ENCODE assay signal across 1 cellular context in the genomic region with DNA sequence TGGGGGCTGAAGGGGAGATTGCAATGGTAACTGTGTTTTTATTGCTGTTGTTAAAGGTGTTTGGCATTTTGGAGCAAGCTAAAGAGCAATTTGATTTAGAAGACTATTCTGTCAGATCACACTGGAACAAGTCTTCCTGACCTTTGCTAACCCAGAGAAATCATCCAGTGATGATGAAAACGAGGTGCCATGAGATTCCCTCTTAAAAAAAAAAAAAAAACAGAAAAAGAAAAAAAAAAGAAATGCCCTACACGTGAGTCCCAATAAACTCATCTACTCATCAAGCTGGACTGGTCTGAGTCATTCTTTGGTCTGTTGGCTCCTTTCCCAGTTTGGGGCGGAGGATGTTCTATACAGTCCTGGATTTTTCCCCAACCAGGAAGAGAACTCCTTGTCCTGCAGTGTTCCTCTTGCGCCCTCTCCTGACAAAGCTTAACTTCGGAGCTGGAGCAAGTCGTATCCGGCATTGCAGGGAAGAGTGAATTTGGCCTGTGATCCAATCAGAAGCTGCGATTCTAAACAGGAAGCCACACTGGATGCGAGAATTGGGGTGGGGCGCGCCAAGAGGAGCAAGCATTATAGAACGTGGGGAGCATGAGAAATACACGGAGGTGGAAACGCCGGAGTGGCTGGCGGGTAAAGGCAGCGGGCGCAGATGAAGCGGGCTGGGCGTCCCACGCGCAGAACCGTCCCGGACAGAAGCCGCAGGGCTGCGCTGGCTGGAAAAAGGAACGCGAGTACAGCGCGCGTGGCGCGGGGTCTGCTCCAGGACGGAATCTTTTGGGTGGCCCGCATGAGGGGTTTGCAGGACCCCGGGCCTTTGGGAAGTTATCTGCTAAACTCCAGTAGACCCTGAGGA.
A peak's percentile ranks its signal among the peaks of the same experiment; 100 is the strongest.
TF ChIP-seq lines count a peak whose summit lies in the region.

No MANE protein-coding gene starts in this region.

TF ChIP-seq in WTC11, 78 proteins besides CTCF, POLR2A, EP300 and RAD21 (continued from another document):
- TF ChIP-seq, protein P1, sequence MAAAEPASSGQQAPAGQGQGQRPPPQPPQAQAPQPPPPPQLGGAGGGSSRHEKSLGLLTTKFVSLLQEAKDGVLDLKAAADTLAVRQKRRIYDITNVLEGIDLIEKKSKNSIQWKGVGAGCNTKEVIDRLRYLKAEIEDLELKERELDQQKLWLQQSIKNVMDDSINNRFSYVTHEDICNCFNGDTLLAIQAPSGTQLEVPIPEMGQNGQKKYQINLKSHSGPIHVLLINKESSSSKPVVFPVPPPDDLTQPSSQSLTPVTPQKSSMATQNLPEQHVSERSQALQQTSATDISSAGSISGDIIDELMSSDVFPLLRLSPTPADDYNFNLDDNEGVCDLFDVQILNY (CRISPR knock-in tag; IDR thresholded peaks at IDR 0.05) = no peak
- TF ChIP-seq MYBL2 (CRISPR knock-in tag; IDR thresholded peaks at IDR 0.05) (no peak), NR3C1 (CRISPR knock-in tag; conservative IDR thresholded peaks at IDR 0.05; ENCODE audit: low read depth) (no peak), HMGA2 (CRISPR knock-in tag; IDR thresholded peaks at IDR 0.05) (no peak), ETV6 (CRISPR knock-in tag; IDR thresholded peaks at IDR 0.05) (peak; percentile 70), ATF1 (CRISPR knock-in tag; IDR thresholded peaks at IDR 0.05) (no peak), TP53 (CRISPR knock-in tag; IDR thresholded peaks at IDR 0.05) (no peak), GRHL2 (CRISPR knock-in tag; IDR thresholded peaks at IDR 0.05; ENCODE audit: insufficient replicate concordance, severe bottlenecking) (no peak), CREB1 (CRISPR knock-in tag; IDR thresholded peaks at IDR 0.05) (no peak), NFYB (CRISPR knock-in tag; conservative IDR thresholded peaks at IDR 0.05; ENCODE audit: low read depth) (no peak), ZNF232 (CRISPR knock-in tag; IDR thresholded peaks at IDR 0.05) (no peak), ZNF219 (CRISPR knock-in tag; IDR thresholded peaks at IDR 0.05; ENCODE audit: borderline replicate concordance) (no peak), CBFB (CRISPR knock-in tag; IDR thresholded peaks at IDR 0.05; ENCODE audit: low read depth) (no peak), SP1 (CRISPR knock-in tag; conservative IDR thresholded peaks at IDR 0.05) (peak; percentile 60; the same call in 1 of the 2 replicates)
- TF ChIP-seq, protein P2, sequence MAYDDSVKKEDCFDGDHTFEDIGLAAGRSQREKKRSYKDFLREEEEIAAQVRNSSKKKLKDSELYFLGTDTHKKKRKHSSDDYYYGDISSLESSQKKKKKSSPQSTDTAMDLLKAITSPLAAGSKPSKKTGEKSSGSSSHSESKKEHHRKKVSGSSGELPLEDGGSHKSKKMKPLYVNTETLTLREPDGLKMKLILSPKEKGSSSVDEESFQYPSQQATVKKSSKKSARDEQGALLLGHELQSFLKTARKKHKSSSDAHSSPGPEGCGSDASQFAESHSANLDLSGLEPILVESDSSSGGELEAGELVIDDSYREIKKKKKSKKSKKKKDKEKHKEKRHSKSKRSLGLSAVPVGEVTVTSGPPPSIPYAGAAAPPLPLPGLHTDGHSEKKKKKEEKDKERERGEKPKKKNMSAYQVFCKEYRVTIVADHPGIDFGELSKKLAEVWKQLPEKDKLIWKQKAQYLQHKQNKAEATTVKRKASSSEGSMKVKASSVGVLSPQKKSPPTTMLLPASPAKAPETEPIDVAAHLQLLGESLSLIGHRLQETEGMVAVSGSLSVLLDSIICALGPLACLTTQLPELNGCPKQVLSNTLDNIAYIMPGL (CRISPR knock-in tag; IDR thresholded peaks at IDR 0.05) = no peak
- TF ChIP-seq, protein P3, sequence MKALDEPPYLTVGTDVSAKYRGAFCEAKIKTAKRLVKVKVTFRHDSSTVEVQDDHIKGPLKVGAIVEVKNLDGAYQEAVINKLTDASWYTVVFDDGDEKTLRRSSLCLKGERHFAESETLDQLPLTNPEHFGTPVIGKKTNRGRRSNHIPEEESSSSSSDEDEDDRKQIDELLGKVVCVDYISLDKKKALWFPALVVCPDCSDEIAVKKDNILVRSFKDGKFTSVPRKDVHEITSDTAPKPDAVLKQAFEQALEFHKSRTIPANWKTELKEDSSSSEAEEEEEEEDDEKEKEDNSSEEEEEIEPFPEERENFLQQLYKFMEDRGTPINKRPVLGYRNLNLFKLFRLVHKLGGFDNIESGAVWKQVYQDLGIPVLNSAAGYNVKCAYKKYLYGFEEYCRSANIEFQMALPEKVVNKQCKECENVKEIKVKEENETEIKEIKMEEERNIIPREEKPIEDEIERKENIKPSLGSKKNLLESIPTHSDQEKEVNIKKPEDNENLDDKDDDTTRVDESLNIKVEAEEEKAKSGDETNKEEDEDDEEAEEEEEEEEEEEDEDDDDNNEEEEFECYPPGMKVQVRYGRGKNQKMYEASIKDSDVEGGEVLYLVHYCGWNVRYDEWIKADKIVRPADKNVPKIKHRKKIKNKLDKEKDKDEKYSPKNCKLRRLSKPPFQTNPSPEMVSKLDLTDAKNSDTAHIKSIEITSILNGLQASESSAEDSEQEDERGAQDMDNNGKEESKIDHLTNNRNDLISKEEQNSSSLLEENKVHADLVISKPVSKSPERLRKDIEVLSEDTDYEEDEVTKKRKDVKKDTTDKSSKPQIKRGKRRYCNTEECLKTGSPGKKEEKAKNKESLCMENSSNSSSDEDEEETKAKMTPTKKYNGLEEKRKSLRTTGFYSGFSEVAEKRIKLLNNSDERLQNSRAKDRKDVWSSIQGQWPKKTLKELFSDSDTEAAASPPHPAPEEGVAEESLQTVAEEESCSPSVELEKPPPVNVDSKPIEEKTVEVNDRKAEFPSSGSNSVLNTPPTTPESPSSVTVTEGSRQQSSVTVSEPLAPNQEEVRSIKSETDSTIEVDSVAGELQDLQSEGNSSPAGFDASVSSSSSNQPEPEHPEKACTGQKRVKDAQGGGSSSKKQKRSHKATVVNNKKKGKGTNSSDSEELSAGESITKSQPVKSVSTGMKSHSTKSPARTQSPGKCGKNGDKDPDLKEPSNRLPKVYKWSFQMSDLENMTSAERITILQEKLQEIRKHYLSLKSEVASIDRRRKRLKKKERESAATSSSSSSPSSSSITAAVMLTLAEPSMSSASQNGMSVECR (CRISPR knock-in tag; IDR thresholded peaks at IDR 0.05; ENCODE audit: borderline replicate concordance) = no peak
- TF ChIP-seq, protein P4, sequence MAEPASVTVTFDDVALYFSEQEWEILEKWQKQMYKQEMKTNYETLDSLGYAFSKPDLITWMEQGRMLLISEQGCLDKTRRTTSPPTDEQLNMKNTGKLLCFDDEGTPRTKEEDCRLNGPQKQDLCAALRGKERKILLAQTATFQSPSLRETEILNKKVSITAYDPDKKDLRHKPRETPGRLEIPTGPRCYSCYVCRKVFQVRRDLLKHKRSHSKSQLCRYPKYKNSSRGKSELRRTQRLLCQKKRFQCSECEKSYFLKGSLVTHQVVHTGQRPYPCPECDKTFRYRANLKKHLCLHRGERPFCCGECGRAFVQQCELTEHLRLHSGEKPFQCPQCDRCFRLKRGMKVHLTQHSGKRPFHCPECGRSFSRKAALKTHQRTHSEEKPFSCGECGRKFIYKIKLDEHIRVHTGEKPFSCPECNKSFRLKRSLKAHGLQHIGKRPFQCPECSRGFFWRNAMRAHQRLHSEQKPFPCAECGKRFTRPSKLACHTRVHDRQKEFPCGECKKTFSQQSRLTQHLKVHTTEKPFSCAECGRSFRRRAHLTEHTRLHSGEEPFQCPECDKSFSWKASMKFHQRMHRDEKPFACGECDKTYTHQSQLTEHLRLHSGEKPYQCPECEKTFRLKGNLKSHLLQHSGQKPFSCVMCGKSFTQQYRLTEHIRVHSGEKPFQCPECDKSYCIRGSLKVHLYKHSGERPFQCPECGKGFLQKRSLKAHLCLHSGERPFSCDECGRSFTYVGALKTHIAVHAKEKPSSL (CRISPR knock-in tag; conservative IDR thresholded peaks at IDR 0.05) = no peak
- TF ChIP-seq, protein P5, sequence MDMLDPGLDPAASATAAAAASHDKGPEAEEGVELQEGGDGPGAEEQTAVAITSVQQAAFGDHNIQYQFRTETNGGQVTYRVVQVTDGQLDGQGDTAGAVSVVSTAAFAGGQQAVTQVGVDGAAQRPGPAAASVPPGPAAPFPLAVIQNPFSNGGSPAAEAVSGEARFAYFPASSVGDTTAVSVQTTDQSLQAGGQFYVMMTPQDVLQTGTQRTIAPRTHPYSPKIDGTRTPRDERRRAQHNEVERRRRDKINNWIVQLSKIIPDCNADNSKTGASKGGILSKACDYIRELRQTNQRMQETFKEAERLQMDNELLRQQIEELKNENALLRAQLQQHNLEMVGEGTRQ (CRISPR knock-in tag; IDR thresholded peaks at IDR 0.05) = no peak
- TF ChIP-seq, protein P6, sequence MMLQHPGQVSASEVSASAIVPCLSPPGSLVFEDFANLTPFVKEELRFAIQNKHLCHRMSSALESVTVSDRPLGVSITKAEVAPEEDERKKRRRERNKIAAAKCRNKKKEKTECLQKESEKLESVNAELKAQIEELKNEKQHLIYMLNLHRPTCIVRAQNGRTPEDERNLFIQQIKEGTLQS (CRISPR knock-in tag; conservative IDR thresholded peaks at IDR 0.05) = no peak
- TF ChIP-seq, protein P7, sequence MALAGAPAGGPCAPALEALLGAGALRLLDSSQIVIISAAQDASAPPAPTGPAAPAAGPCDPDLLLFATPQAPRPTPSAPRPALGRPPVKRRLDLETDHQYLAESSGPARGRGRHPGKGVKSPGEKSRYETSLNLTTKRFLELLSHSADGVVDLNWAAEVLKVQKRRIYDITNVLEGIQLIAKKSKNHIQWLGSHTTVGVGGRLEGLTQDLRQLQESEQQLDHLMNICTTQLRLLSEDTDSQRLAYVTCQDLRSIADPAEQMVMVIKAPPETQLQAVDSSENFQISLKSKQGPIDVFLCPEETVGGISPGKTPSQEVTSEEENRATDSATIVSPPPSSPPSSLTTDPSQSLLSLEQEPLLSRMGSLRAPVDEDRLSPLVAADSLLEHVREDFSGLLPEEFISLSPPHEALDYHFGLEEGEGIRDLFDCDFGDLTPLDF (CRISPR knock-in tag; IDR thresholded peaks at IDR 0.05) = no peak
- TF ChIP-seq, protein P8, sequence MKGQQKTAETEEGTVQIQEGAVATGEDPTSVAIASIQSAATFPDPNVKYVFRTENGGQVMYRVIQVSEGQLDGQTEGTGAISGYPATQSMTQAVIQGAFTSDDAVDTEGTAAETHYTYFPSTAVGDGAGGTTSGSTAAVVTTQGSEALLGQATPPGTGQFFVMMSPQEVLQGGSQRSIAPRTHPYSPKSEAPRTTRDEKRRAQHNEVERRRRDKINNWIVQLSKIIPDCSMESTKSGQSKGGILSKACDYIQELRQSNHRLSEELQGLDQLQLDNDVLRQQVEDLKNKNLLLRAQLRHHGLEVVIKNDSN (CRISPR knock-in tag; IDR thresholded peaks at IDR 0.05) = no peak
- TF ChIP-seq, protein P9, sequence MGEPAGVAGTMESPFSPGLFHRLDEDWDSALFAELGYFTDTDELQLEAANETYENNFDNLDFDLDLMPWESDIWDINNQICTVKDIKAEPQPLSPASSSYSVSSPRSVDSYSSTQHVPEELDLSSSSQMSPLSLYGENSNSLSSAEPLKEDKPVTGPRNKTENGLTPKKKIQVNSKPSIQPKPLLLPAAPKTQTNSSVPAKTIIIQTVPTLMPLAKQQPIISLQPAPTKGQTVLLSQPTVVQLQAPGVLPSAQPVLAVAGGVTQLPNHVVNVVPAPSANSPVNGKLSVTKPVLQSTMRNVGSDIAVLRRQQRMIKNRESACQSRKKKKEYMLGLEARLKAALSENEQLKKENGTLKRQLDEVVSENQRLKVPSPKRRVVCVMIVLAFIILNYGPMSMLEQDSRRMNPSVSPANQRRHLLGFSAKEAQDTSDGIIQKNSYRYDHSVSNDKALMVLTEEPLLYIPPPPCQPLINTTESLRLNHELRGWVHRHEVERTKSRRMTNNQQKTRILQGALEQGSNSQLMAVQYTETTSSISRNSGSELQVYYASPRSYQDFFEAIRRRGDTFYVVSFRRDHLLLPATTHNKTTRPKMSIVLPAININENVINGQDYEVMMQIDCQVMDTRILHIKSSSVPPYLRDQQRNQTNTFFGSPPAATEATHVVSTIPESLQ (CRISPR knock-in tag; IDR thresholded peaks at IDR 0.05) = no peak
- TF ChIP-seq, protein P10, sequence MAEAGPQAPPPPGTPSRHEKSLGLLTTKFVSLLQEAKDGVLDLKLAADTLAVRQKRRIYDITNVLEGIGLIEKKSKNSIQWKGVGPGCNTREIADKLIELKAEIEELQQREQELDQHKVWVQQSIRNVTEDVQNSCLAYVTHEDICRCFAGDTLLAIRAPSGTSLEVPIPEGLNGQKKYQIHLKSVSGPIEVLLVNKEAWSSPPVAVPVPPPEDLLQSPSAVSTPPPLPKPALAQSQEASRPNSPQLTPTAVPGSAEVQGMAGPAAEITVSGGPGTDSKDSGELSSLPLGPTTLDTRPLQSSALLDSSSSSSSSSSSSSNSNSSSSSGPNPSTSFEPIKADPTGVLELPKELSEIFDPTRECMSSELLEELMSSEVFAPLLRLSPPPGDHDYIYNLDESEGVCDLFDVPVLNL (CRISPR knock-in tag; IDR thresholded peaks at IDR 0.05; ENCODE audit: borderline replicate concordance, low read depth) = no peak
